In the genomic region with DNA sequence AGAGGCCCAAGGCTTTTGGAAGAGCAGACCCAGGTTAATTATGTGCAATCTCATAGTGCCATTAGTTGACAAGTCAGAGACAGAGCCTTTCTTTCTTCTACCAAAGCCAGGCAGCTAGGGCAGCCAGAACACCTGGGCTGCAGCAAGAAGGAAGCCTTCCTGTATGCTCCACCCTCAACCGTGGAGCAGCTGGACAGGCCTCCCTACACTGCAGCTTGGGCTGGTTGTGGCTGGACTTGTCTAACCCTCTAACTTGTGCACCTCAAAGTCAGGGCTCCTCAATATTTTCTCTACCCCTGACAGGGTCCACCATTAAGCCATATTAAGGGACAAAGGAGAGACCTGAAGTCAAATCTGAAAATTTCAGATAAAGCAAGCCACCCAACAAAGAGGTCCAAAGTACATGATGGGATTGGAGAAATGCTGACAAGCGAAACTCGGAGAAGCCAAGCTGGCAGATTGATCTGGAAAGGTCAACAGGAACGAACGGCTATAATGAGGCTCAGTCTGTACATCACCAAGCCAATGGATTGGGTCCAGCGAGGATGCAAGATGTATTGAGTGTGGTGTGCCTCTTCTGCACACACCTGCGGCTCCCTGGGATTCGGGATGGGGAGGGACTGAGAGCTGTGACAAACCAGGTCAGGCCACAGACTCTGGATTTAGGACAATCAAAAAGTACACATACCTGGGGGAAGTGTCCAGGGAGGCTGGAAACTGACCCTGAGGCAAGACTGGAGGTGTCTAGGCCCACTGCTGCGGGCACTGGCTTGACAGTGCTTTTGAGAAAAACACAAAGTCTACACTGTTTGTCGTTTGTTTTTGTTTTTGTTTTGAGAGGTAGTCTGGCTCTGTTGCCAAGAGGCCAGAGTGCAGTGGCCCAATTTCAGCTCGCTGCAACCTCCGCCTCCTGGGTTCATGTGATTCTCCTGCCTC, we compare ENCODE assay signal across 28 cellular contexts. TPM values are rescaled to one million over a fixed set of nuclear protein-coding genes. Genes with fewer than 3 reads are reported as not detected.
"Had no signal": no experiment of that assay in that cellular context is flagged by ENCODE, and none has a peak within 500 bp of the region (broad histone marks: within the 10 kb centered on the region; RNA-seq: fewer than 3 reads in every experiment).

No MANE protein-coding gene starts in this region.

- H3K36me3 ChIP-seq: heart right ventricle, left ventricle myocardium inferior, pancreas, prostate gland, transverse colon, uterus had no signal

- DNase-seq: activated CD4-positive, alpha-beta T cell treated with anti-CD3 and anti-CD28 coated beads for 36 hours; activated CD4-positive, alpha-beta T cell treated with anti-CD3 and anti-CD28 coated beads, Interleukin-2, amount 50 U/mL, for 4 hours; activated CD4-positive, CD25-positive, alpha-beta regulatory T cell; activated CD8-positive, alpha-beta memory T cell treated with anti-CD3 and anti-CD28 coated beads for 24 hours; activated gamma-delta T cell; activated naive CD4-positive, alpha-beta T cell treated with anti-CD3 and anti-CD28 coated beads, Interleukin-2, amount 10 ng/mL, durations not matched to agents 7 days and 5 days; activated naive CD8-positive, alpha-beta T cell treated with anti-CD3 and anti-CD28 coated beads, Interleukin-2, amount 10 ng/mL, durations not matched to agents 7 days and 5 days; amniotic stem cell; endodermal cell; foreskin keratinocyte; heart right ventricle; kidney glomerular epithelial cell; left ventricle myocardium inferior; naive thymus-derived CD8-positive, alpha-beta T cell; nucleus accumbens; pancreas; retina; stimulated activated naive CD4-positive, alpha-beta T cell; T-helper 1 cell; transverse colon; uterus had no signal

- FAIRE-seq: pancreas had no signal

- H3K27me3 ChIP-seq: foreskin keratinocyte, heart right ventricle, pancreas, transverse colon, uterus had no signal

- ATAC-seq: activated CD4-positive, alpha-beta T cell treated with anti-CD3 and anti-CD28 coated beads for 36 hours; esophagus mucosa; foreskin keratinocyte; heart right ventricle; naive thymus-derived CD8-positive, alpha-beta T cell; pancreas had no signal

- H3K27ac ChIP-seq: foreskin keratinocyte, heart right ventricle, left ventricle myocardium inferior, pancreas, prostate gland, transverse colon, uterus had no signal

- H3K4me1 ChIP-seq: foreskin keratinocyte, left ventricle myocardium inferior, prostate gland, uterus had no signal

- H3K9me3 ChIP-seq: heart right ventricle, left ventricle myocardium inferior, pancreas, prostate gland, transverse colon, uterus had no signal

- H3K4me3 ChIP-seq: heart right ventricle, left ventricle myocardium inferior, pancreas, prostate gland, transverse colon, uterus had no signal

RNA-seq across cellular contexts. Expression of gene RTN4RL2, which starts 21.7 kb away (rescaled TPM):
- total RNA-seq: naive thymus-derived CD8-positive, alpha-beta T cell had no signal

RNA-seq across cellular contexts. Expression of gene PRG2, which starts 48.2 kb away (rescaled TPM):
- total RNA-seq: esophagus mucosa; foreskin keratinocyte; glomerular endothelial cell; left ventricle myocardium inferior; lung microvascular endothelial cell; naive thymus-derived CD8-positive, alpha-beta T cell; neural crest cell; pancreas; temporal lobe; transverse colon had no signal
- polyA plus RNA-seq: foreskin keratinocyte; heart right ventricle; naive thymus-derived CD8-positive, alpha-beta T cell had no signal

RNA-seq across cellular contexts. Expression of gene PRG3, which starts 57.7 kb away (rescaled TPM):
- total RNA-seq: activated CD4-positive, alpha-beta T cell treated with anti-CD3 and anti-CD28 coated beads for 36 hours; activated naive CD8-positive, alpha-beta T cell treated with anti-CD3 and anti-CD28 coated beads, Interleukin-2, amount 10 ng/mL, durations not matched to agents 7 days and 5 days; endodermal cell; esophagus mucosa; foreskin keratinocyte; glomerular endothelial cell; heart right ventricle; left ventricle myocardium inferior; lung microvascular endothelial cell; mesenteric fat pad; naive thymus-derived CD8-positive, alpha-beta T cell; neural crest cell; pancreas; prostate gland; temporal lobe; transverse colon; uterus had no signal
- polyA plus RNA-seq: foreskin keratinocyte; heart right ventricle; naive thymus-derived CD8-positive, alpha-beta T cell; pancreas had no signal
